10 cellular contexts compared by ENCODE assay signal in genomic region chr9:91245432-91246313, GRCh38.
DNase-seq lines count a peak whose midpoint lies in the region; ATAC-seq and TF ChIP-seq lines count a peak whose summit lies in the region.
"Had no signal": no experiment of that assay in that cellular context is flagged by ENCODE, and none has a peak within 500 bp of the region (broad histone marks: within the 10 kb centered on the region; RNA-seq: fewer than 3 reads in every experiment).

No MANE protein-coding gene starts in this region.

- H3K4me3 ChIP-seq in fibroblast of lung (replicated peaks in 1 of 4; ENCODE audit: control extremely low read depth in 1 of 4, insufficient read depth in 1 of 4, low read depth in 3 of 4, low read length in 4 of 4) (no peak overlapping the region), adrenal gland (no peak overlapping the region)

- H3K27me3 Mint-ChIP-seq in T-helper 2 cell treated with Interferon-gamma antibody and Interleukin-4, amounts not matched to agents 5 μg/mL and 100 μg/mL, for 36 hours (ENCODE audit: low read depth), result no peaks in the 10 kb centered on the region
- H3K27me3 Mint-ChIP-seq: CD8-positive, alpha-beta memory T cell; naive B cell had no signal

- intact Hi-C loops in cardiac septum (cut with DNase I), result loop anchor here (5.0 kb wide), 2 partner anchors 38 to 53 kb away; no protein-coding TSS in a partner anchor
- intact Hi-C loops in adrenal gland (cut with DNase I), result no loop called here

- H3K4me2 ChIP-seq in fibroblast of lung (ENCODE audit: extremely low read depth, insufficient read depth, low read length), result peak overlapping the region; percentile 45

- no peaks in the 10 kb centered on the region for H3K36me3 ChIP-seq in fibroblast of lung (ENCODE audit: control insufficient read depth, insufficient read depth, low read length)
- H3K36me3 ChIP-seq in adrenal gland (replicated peaks in 1 of 2), result no peaks in the 10 kb centered on the region

- no peaks in the 10 kb centered on the region for H3K27me3 ChIP-seq in fibroblast of lung (ENCODE audit: control insufficient read depth, insufficient read depth, low read length)
- no peaks in the 10 kb centered on the region for H3K27me3 ChIP-seq in adrenal gland

- H3K9me3 ChIP-seq in fibroblast of lung (ENCODE audit: control insufficient read depth, insufficient read depth, low read depth, low read length) (no peaks in the 10 kb centered on the region), adrenal gland (replicated peaks in 1 of 3) (no peaks in the 10 kb centered on the region)

- no peak overlapping the region for H3K9ac ChIP-seq in fibroblast of lung (ENCODE audit: insufficient read depth, low read length)

- peak; percentile 53 for ATAC-seq in GM19395 (IDR thresholded peaks at IDR 0.05; ENCODE audit: unreplicated experiment)

- H2AFZ ChIP-seq in fibroblast of lung (ENCODE audit: low read length), result peak overlapping the region; percentile 15

- H3K27ac ChIP-seq in fibroblast of lung (ENCODE audit: insufficient read depth, low read length), result peak overlapping the region; percentile 52
- H3K27ac ChIP-seq in adrenal gland, result no peak overlapping the region

- peak overlapping the region; percentile 90 for H3K27ac Mint-ChIP-seq in T-helper 2 cell treated with Interferon-gamma antibody and Interleukin-4, amounts not matched to agents 5 μg/mL and 100 μg/mL, for 36 hours

- peak overlapping the region; percentile 65 for H3K4me3 Mint-ChIP-seq in T-helper 2 cell treated with Interferon-gamma antibody and Interleukin-4, amounts not matched to agents 5 μg/mL and 100 μg/mL, for 36 hours

- no peaks in the 10 kb centered on the region for H3K79me2 ChIP-seq in fibroblast of lung (ENCODE audit: control insufficient read depth, insufficient read depth, low read length)

- no peak for TF ChIP-seq POLR2A in adrenal gland (IDR thresholded peaks at IDR 0.05)

- no peaks in the 10 kb centered on the region for H4K20me1 ChIP-seq in fibroblast of lung (ENCODE audit: control insufficient read depth, extremely low read depth, insufficient read depth, low read length)

- 81 to 85% (median 82%) methylated on average over 8 of the region's 8 CpGs for WGBS in adrenal gland, 4 donors

- H3K4me1 ChIP-seq in fibroblast of lung (ENCODE audit: control insufficient read depth, extremely low read depth, insufficient read depth, low read length) (peaks cover 8% of the 10 kb centered on the region), adrenal gland (replicated peaks in 1 of 2) (no peaks in the 10 kb centered on the region)

- peaks cover 16% of the 10 kb centered on the region for H3K36me3 Mint-ChIP-seq in T-helper 2 cell treated with Interferon-gamma antibody and Interleukin-4, amounts not matched to agents 5 μg/mL and 100 μg/mL, for 36 hours (ENCODE audit: low read depth)

- H3K4me1 Mint-ChIP-seq in T-helper 2 cell treated with Interferon-gamma antibody and Interleukin-4, amounts not matched to agents 5 μg/mL and 100 μg/mL, for 36 hours (ENCODE audit: low read depth), result peaks cover 50% of the 10 kb centered on the region

- TF ChIP-seq CTCF in fibroblast of lung (conservative IDR thresholded peaks at IDR 0.05 in 1 of 2, IDR thresholded peaks at IDR 0.05 in 1 of 2; ENCODE audit: low read depth in 1 of 2, low read length in 2 of 2) (no peak), adrenal gland (IDR thresholded peaks at IDR 0.05) (no peak)

- DNase-seq in A172 (ENCODE audit: low spot score), result peak; percentile 85
- peak; percentile 30 for DNase-seq in T-helper 2 cell treated with Interferon-gamma antibody and Interleukin-4, amounts not matched to agents 5 μg/mL and 100 μg/mL, for 36 hours (ENCODE audit: low spot score)
- peak; percentile 32 to 39 for DNase-seq in fibroblast of lung (ENCODE audit: low read depth in 2 of 2)
- DNase-seq in globus pallidus (ENCODE audit: low spot score), result no peak
- no peak for DNase-seq in NOMO-1 treated with DMSO at 0.1 percent for 48 hours (lab: John Stamatoyannopoulos, UW; ENCODE audit: unreplicated experiment)
- no peak for DNase-seq in cardiac septum (ENCODE audit: low spot score)
- DNase-seq in adrenal gland, result no peak
- DNase-seq: CD8-positive, alpha-beta memory T cell; naive B cell had no signal

- no peaks in the 10 kb centered on the region for H3K9me3 Mint-ChIP-seq in T-helper 2 cell treated with Interferon-gamma antibody and Interleukin-4, amounts not matched to agents 5 μg/mL and 100 μg/mL, for 36 hours
- H3K9me3 Mint-ChIP-seq: CD8-positive, alpha-beta memory T cell; naive B cell had no signal

Comparison
In these comparisons a context has a peak if more than half of its experiments do, and no peak if none do; other contexts are left out.
1. DNase-seq: peak in A172 (single experiment), T-helper 2 cell treated with Interferon-gamma antibody and Interleukin-4, amounts not matched to agents 5 μg/mL and 100 μg/mL, for 36 hours (single experiment) and fibroblast of lung (2 of 2); none in globus pallidus (single experiment), NOMO-1 treated with DMSO at 0.1 percent for 48 hours (single experiment), cardiac septum (single experiment) and adrenal gland (0 of 7).